ENCODE assay signal across 18 cellular contexts in genomic region chr10:84607523-84607922, GRCh38.
"Had no signal": no experiment of that assay in that cellular context is flagged by ENCODE, and none has a peak within 500 bp of the region (broad histone marks: within the 10 kb centered on the region; RNA-seq: fewer than 3 reads in every experiment).

No MANE protein-coding gene starts in this region.

- H3K27me3 ChIP-seq: ovary, sigmoid colon, testis, upper lobe of right lung had no signal

- H3K27ac ChIP-seq: esophagus muscularis mucosa, lower lobe of right lung, ovary, sigmoid colon, spleen, stomach, testis, upper lobe of right lung had no signal

- H3K4me3 ChIP-seq: esophagus muscularis mucosa, lower lobe of right lung, ovary, sigmoid colon, spleen, stomach, testis, upper lobe of right lung had no signal

- DNase-seq: activated CD4-positive, alpha-beta T cell treated with anti-CD3 and anti-CD28 coated beads for 36 hours; activated CD8-positive, alpha-beta memory T cell treated with anti-CD3 and anti-CD28 coated beads, Interleukin-2, amount 50 U/mL, for 4 hours; activated CD8-positive, alpha-beta T cell treated with anti-CD3 and anti-CD28 coated beads, Interleukin-2, amount 10 ng/mL, durations not matched to agents 7 days and 5 days; activated naive CD8-positive, alpha-beta T cell treated with anti-CD3 and anti-CD28 coated beads for 36 hours; amygdala; cortex of kidney; effector CD4-positive, alpha-beta T cell; hippocampal formation; immature natural killer cell; lower lobe of right lung; ovary; sigmoid colon; spleen; stomach; T-cell; testis; upper lobe of right lung had no signal

- H3K9me3 ChIP-seq: esophagus muscularis mucosa, lower lobe of right lung, ovary, sigmoid colon, spleen, stomach, testis, upper lobe of right lung had no signal

- ATAC-seq: lower lobe of right lung, T-cell, upper lobe of right lung had no signal

- H3K4me1 ChIP-seq: esophagus muscularis mucosa, lower lobe of right lung, sigmoid colon, spleen, stomach, testis, upper lobe of right lung had no signal

- H3K36me3 ChIP-seq: esophagus muscularis mucosa, lower lobe of right lung, ovary, sigmoid colon, spleen, stomach, upper lobe of right lung had no signal
